ENCODE assay signal across 8 cellular contexts in genomic region chr10:88986549-88987242, GRCh38. TPM values are rescaled to one million over a fixed set of nuclear protein-coding genes. Genes with fewer than 3 reads are reported as not detected.
DNase-seq lines count a peak whose midpoint lies in the region; ATAC-seq and TF ChIP-seq lines count a peak whose summit lies in the region.

No MANE protein-coding gene starts in this region.

- TF ChIP-seq POLR2A in heart left ventricle (IDR thresholded peaks at IDR 0.05) = no peak
- TF ChIP-seq POLR2A in prostate gland (IDR thresholded peaks at IDR 0.05) = no peak

- no peak overlapping the region for H3K4me2 ChIP-seq in OCI-LY3 (ENCODE audit: low read length)

- no peaks in the 10 kb centered on the region for H3K9me3 ChIP-seq in heart left ventricle
- H3K9me3 ChIP-seq in OCI-LY3 (ENCODE audit: insufficient read depth, low read length) = no peaks in the 10 kb centered on the region
- no peaks in the 10 kb centered on the region for H3K9me3 ChIP-seq in prostate gland

- WGBS in heart left ventricle, 4 donors = 8 to 18% (median 15%) methylated on average over 2 of the region's 2 CpGs
- 19% methylated on average over 2 of the region's 2 CpGs for WGBS in prostate gland

- peak overlapping the region in 2 of 12 donors; percentile 43 to 95 for H3K27ac ChIP-seq in heart left ventricle
- H3K27ac ChIP-seq in OCI-LY3 (ENCODE audit: low read length) = no peak overlapping the region
- no peak overlapping the region for H3K27ac ChIP-seq in prostate gland

- no peaks in the 10 kb centered on the region for H3K27me3 ChIP-seq in heart left ventricle
- no peaks in the 10 kb centered on the region for H3K27me3 ChIP-seq in OCI-LY3 (ENCODE audit: low read depth, low read length)
- H3K27me3 ChIP-seq in prostate gland (replicated peaks; ENCODE audit: insufficient read depth) = no peaks in the 10 kb centered on the region

- peaks cover 0 to 67% (median 20%) of the 10 kb centered on the region in 12 donors for H3K4me1 ChIP-seq in heart left ventricle
- peaks cover 17% of the 10 kb centered on the region for H3K4me1 ChIP-seq in OCI-LY3 (ENCODE audit: low read length)
- H3K4me1 ChIP-seq in prostate gland (replicated peaks) = no peaks in the 10 kb centered on the region

- no peak overlapping the region for H2AFZ ChIP-seq in OCI-LY3 (ENCODE audit: low read depth, low read length)

- H3K4me3 ChIP-seq in heart left ventricle (no peak overlapping the region), OCI-LY3 (ENCODE audit: low read length) (no peak overlapping the region), epithelial cell of proximal tubule (ENCODE audit: low read depth, low read length) (no peak overlapping the region), prostate gland (no peak overlapping the region)

- H3K36me3 ChIP-seq in heart left ventricle (no peaks in the 10 kb centered on the region), OCI-LY3 (replicated peaks; ENCODE audit: low read depth, low read length) (no peaks in the 10 kb centered on the region), prostate gland (no peaks in the 10 kb centered on the region)

- intact Hi-C loops in heart left ventricle (cut with DNase I) = loop anchor here in 9 of 10 donors (1.0 to 5.0 kb wide), 8 partner anchors 48 to 154 kb away; no protein-coding TSS in a partner anchor
- intact Hi-C loops in cardiac septum (cut with DNase I) = loop anchor here (2.0 to 5.0 kb wide), 2 partner anchors 52 to 149 kb away; no protein-coding TSS in a partner anchor
- intact Hi-C loops in prostate gland (cut with DNase I) = loop anchor here (2.0 kb wide), 1 partner anchor 48 kb away; no protein-coding TSS in a partner anchor

- TF ChIP-seq CTCF in heart left ventricle (IDR thresholded peaks at IDR 0.05) (peak; percentile 74 to 93 (median 84)), OCI-LY3 (IDR thresholded peaks at IDR 0.05; ENCODE audit: low read depth, low read length) (peak; percentile 70), epithelial cell of proximal tubule (conservative IDR thresholded peaks at IDR 0.05; ENCODE audit: low read depth, low read length) (peak; percentile 80), prostate gland (IDR thresholded peaks at IDR 0.05) (peak; percentile 61 to 91 (median 74))

- DNase-seq in heart left ventricle (no peak), cardiac septum (ENCODE audit: low spot score) (no peak), epithelial cell of proximal tubule (ENCODE audit: low read depth) (no peak), prostate gland (ENCODE audit: low spot score) (peak; percentile 26), NCI-H2107 (lab: John Stamatoyannopoulos, UW) (no peak)

- ATAC-seq in heart left ventricle = no peak
- ATAC-seq in HG02973 (IDR thresholded peaks at IDR 0.05; ENCODE audit: unreplicated experiment) = no peak
- no peak for ATAC-seq in HG02588 (IDR thresholded peaks at IDR 0.05; ENCODE audit: unreplicated experiment)

- H3K9ac ChIP-seq in OCI-LY3 (ENCODE audit: low read length) = no peak overlapping the region

- no peaks in the 10 kb centered on the region for H4K20me1 ChIP-seq in OCI-LY3 (ENCODE audit: insufficient read depth, low read length)

- H3K79me2 ChIP-seq in OCI-LY3 (ENCODE audit: low read length) = peaks cover 4% of the 10 kb centered on the region

RNA-seq across cellular contexts. Expression of gene FAS, which starts 3.9 kb away (rescaled TPM):
- total RNA-seq in heart left ventricle = 10 to 100 TPM in 2 of 9 donors, 1 to 10 TPM in 7; 2.6 to 15.6 (median 5.1) TPM
- polyA plus RNA-seq in heart left ventricle = 1 to 10 TPM; 1.6 to 3.2 TPM
- total RNA-seq in cardiac septum = 5.1 TPM
- total RNA-seq in epithelial cell of proximal tubule = 28.7 and 52.5 TPM in 2 replicates
- 10 to 100 TPM; 13.7 to 17.7 TPM for total RNA-seq in prostate gland

RNA-seq across cellular contexts. Expression of gene ACTA2, which starts 34.1 kb away (rescaled TPM):
- total RNA-seq in heart left ventricle (100 to 1,000 TPM in 4 of 9 donors, 10 to 100 TPM in 5; 70.9 to 244 (median 86.7) TPM), cardiac septum (162 TPM), epithelial cell of proximal tubule (10.5 and 42.4 TPM in 2 replicates), prostate gland (1,000 to 10,000 TPM; 1,024 to 1,957 TPM)
- polyA plus RNA-seq in heart left ventricle = 100 to 1,000 TPM; 110 to 122 TPM
